25 cellular contexts compared by ENCODE assay signal in genomic region chr7:46004965-46005364, GRCh38.
"Had no signal": no experiment of that assay in that cellular context is flagged by ENCODE, and none has a peak within 500 bp of the region (broad histone marks: within the 10 kb centered on the region; RNA-seq: fewer than 3 reads in every experiment).

No MANE protein-coding gene starts in this region.

- H3K36me3 ChIP-seq: colonic mucosa had no signal

- H3K4me3 ChIP-seq: colonic mucosa had no signal

- H3K9me3 ChIP-seq: colonic mucosa had no signal

- ATAC-seq: activated T-cell treated with anti-CD3 and anti-CD28 coated beads, Interleukin-2, amount 50 U/mL, for 4 hours had no signal

- H3K4me1 ChIP-seq: colonic mucosa had no signal

- H3K4me2 ChIP-seq: KMS-11 had no signal

- H3K9ac ChIP-seq: KMS-11 had no signal

- H3K27ac ChIP-seq: colonic mucosa, KMS-11, RWPE1, VCaP had no signal

- DNase-seq: activated CD4-positive, alpha-beta memory T cell treated with anti-CD3 and anti-CD28 coated beads for 36 hours; activated CD4-positive, alpha-beta T cell treated with anti-CD3 and anti-CD28 coated beads, Interleukin-2, amount 10 ng/mL, durations not matched to agents 7 days and 5 days; activated CD4-positive, CD25-positive, alpha-beta regulatory T cell; activated CD8-positive, alpha-beta memory T cell treated with anti-CD3 and anti-CD28 coated beads for 24 hours; activated effector memory CD4-positive, alpha-beta T cell treated with anti-CD3 and anti-CD28 coated beads, Interleukin-2, amount 50 U/mL, for 16 hours; activated naive CD4-positive, alpha-beta T cell treated with anti-CD3 and anti-CD28 coated beads for 36 hours; activated T-cell treated with anti-CD3 and anti-CD28 coated beads, Interleukin-2, amount 50 U/mL, for 4 hours; amygdala; caudate nucleus; colonic mucosa; NCI-H1092 treated with DMSO at 0.1 percent for 48 hours; NCI-H1417 treated with DMSO at 0.1 percent for 48 hours; NCI-H1694; NCI-H2029; NCI-H2107; NCI-H345; NCI-H510A; NCI-H526 treated with DMSO at 0.1 percent for 48 hours; NCI-H82; NK-92 treated with Interleukin-12 subunit alpha and Interleukin-12 subunit beta, amount 100 ng/mL, for 24 hours; SHP77 treated with DMSO at 0.1 percent for 48 hours; T-helper 1 cell had no signal

- H3K27me3 ChIP-seq: colonic mucosa had no signal
